In genomic region chr5:95621839-95622629, GRCh38 we compare ENCODE assay signal across 9 cellular contexts. TPM values are rescaled to one million over a fixed set of nuclear protein-coding genes. Genes with fewer than 3 reads are reported as not detected.
A peak's percentile ranks its signal among the peaks of the same experiment; 100 is the strongest.
DNase-seq lines count a peak whose midpoint lies in the region; ATAC-seq and TF ChIP-seq lines count a peak whose summit lies in the region.
"Had no signal": no experiment of that assay in that cellular context is flagged by ENCODE, and none has a peak within 500 bp of the region (broad histone marks: within the 10 kb centered on the region; RNA-seq: fewer than 3 reads in every experiment).

No MANE protein-coding gene starts in this region.

- no peak overlapping the region for H2BK5ac ChIP-seq in IMR-90 (ENCODE audit: low read depth, low read length, poor library complexity, severe bottlenecking)

- H3K9ac ChIP-seq in BLaER1 (peak overlapping the region; percentile 87), IMR-90 (ENCODE audit: low read depth, low read length) (no peak overlapping the region; the same call in 1 of the 2 replicates)

- H3K56ac ChIP-seq in IMR-90 (ENCODE audit: extremely low read depth, insufficient read depth, low read length) = no peak overlapping the region

- H3K36me3 Mint-ChIP-seq in activated T-helper 1 cell treated with anti-CD3 and anti-CD28 coated beads, Interleukin-12 subunit alpha, Interleukin-12 subunit beta, Interleukin-2, Interleukin-4 antibody, amounts not matched to agents 30 ng/mL and 10 ng/mL and 1 ng/mL, durations not matched to agents 14 hours and 24 hours and 36 hours (ENCODE audit: low read depth) = peaks cover 3% of the 10 kb centered on the region
- no peaks in the 10 kb centered on the region for H3K36me3 Mint-ChIP-seq in memory B cell

- H4K5ac ChIP-seq in IMR-90 (ENCODE audit: low read depth, low read length) = no peak overlapping the region

- no peaks in the 10 kb centered on the region for H3K9me1 ChIP-seq in IMR-90 (ENCODE audit: insufficient read depth, low read length)

- no peak overlapping the region for H3K4ac ChIP-seq in IMR-90 (ENCODE audit: low read depth, low read length)

- no peak overlapping the region for H2AK9ac ChIP-seq in IMR-90 (replicated peaks; ENCODE audit: low read depth, low read length, poor library complexity)

- in situ Hi-C loops in IMR-90 (cut with MboI; ENCODE audit: low sequenced_read_pairs) = no loop called here

- H3K18ac ChIP-seq in IMR-90 (ENCODE audit: low read depth, low read length) = no peak overlapping the region

- whole genome bisulfite sequencing in IMR-90 (ENCODE audit: extremely low coverage in 2 of 2, insufficient read length in 1 of 2), 2 experiments = no CpG with 5 or more reads among the region's 8 CpGs

- H3K36me3 ChIP-seq in BLaER1 (no peaks in the 10 kb centered on the region), IMR-90 (ENCODE audit: control insufficient read depth, insufficient read depth, low read length) (no peaks in the 10 kb centered on the region), vagina (no peaks in the 10 kb centered on the region)
- H3K36me3 ChIP-seq: SJCRH30 had no signal

- dilution Hi-C loops in IMR-90 (cut with HindIII; ENCODE audit: low sequenced_read_pairs, unreplicated experiment) = no loop called here

- H3K4me1 Mint-ChIP-seq in activated T-helper 1 cell treated with anti-CD3 and anti-CD28 coated beads, Interleukin-12 subunit alpha, Interleukin-12 subunit beta, Interleukin-2, Interleukin-4 antibody, amounts not matched to agents 30 ng/mL and 10 ng/mL and 1 ng/mL, durations not matched to agents 14 hours and 24 hours and 36 hours (ENCODE audit: low read depth) = peaks cover 35% of the 10 kb centered on the region
- H3K4me1 Mint-ChIP-seq in memory B cell = peaks cover 23% of the 10 kb centered on the region

- BruUV-seq in IMR-90 (replicated peaks; lab: Mats Ljungman, UMichigan) = no TSS peak

- H3K4me2 ChIP-seq in BLaER1 (peak overlapping the region; percentile 96), IMR-90 (ENCODE audit: low read depth, low read length) (peak overlapping the region; percentile 84; the same call in 1 of the 2 replicates)

- H2BK15ac ChIP-seq in IMR-90 (ENCODE audit: low read depth, low read length) = no peak overlapping the region

- H4K20me1 ChIP-seq in BLaER1 (no peaks in the 10 kb centered on the region), IMR-90 (ENCODE audit: insufficient read depth, low read length) (no peaks in the 10 kb centered on the region)

- H3K79me1 ChIP-seq in IMR-90 (ENCODE audit: low read depth in 1 of 2, low read length in 2 of 2) = no peaks in the 10 kb centered on the region

- POLR2A ChIA-PET in IMR-90 (lab: Charles Lee; ENCODE audit: unreplicated experiment) = no interaction called here

- DNase-seq in IMR-90 (no peak), memory B cell (ENCODE audit: low spot score in 2 of 2) (no peak), vagina (ENCODE audit: extremely low spot score in 2 of 2) (no peak), DMS79 (lab: John Stamatoyannopoulos, UW) (no peak), HCEC 1CT (no peak)
- peak; percentile 17 for DNase-seq in activated T-helper 1 cell treated with anti-CD3 and anti-CD28 coated beads, Interleukin-12 subunit alpha, Interleukin-12 subunit beta, Interleukin-2, Interleukin-4 antibody, amounts not matched to agents 30 ng/mL and 10 ng/mL and 1 ng/mL, durations not matched to agents 14 hours and 24 hours and 36 hours (ENCODE audit: low spot score)
- DNase-seq: SJCRH30 had no signal

- peaks cover 28% of the 10 kb centered on the region for H3K27me3 Mint-ChIP-seq in activated T-helper 1 cell treated with anti-CD3 and anti-CD28 coated beads, Interleukin-12 subunit alpha, Interleukin-12 subunit beta, Interleukin-2, Interleukin-4 antibody, amounts not matched to agents 30 ng/mL and 10 ng/mL and 1 ng/mL, durations not matched to agents 14 hours and 24 hours and 36 hours (ENCODE audit: insufficient read depth)
- no peaks in the 10 kb centered on the region for H3K27me3 Mint-ChIP-seq in memory B cell

- intact Hi-C loops in IMR-90 (cut with micrococcal nuclease) (no loop called here), vagina (cut with DNase I) (loop anchor here (10.0 kb wide), 1 partner anchor 67 kb away; the partner anchor contains the start of genes ARSK and SKIC3)
- intact Hi-C loops in activated T-helper 1 cell treated with anti-CD3 and anti-CD28 coated beads, Interleukin-12 subunit alpha, Interleukin-12 subunit beta, Interleukin-2, Interleukin-4 antibody, amounts not matched to agents 30 ng/mL and 10 ng/mL and 1 ng/mL, durations not matched to agents 14 hours and 24 hours and 36 hours (cut with micrococcal nuclease) = loop anchor here (1.0 kb wide), 3 partner anchors 10 to 67 kb away; partner anchors contain the start of genes ARSK and RFESD

- H2BK20ac ChIP-seq in IMR-90 (ENCODE audit: low read depth, low read length) = no peak overlapping the region

- CTCF ChIA-PET in IMR-90 (lab: Yijun Ruan, JAX) = interaction anchor here (1.3 kb wide), 1 partner anchor 22 kb away, joined by 3 read pairs; no protein-coding TSS in a partner anchor

- H3K9me3 Mint-ChIP-seq in activated T-helper 1 cell treated with anti-CD3 and anti-CD28 coated beads, Interleukin-12 subunit alpha, Interleukin-12 subunit beta, Interleukin-2, Interleukin-4 antibody, amounts not matched to agents 30 ng/mL and 10 ng/mL and 1 ng/mL, durations not matched to agents 14 hours and 24 hours and 36 hours = no peaks in the 10 kb centered on the region
- no peaks in the 10 kb centered on the region for H3K9me3 Mint-ChIP-seq in memory B cell

- H2BK120ac ChIP-seq in IMR-90 (ENCODE audit: low read depth, low read length) = no peak overlapping the region

- H3K4me3 Mint-ChIP-seq in activated T-helper 1 cell treated with anti-CD3 and anti-CD28 coated beads, Interleukin-12 subunit alpha, Interleukin-12 subunit beta, Interleukin-2, Interleukin-4 antibody, amounts not matched to agents 30 ng/mL and 10 ng/mL and 1 ng/mL, durations not matched to agents 14 hours and 24 hours and 36 hours = peak overlapping the region; percentile 77
- peak overlapping the region; percentile 85 for H3K4me3 Mint-ChIP-seq in memory B cell

- H4K91ac ChIP-seq in IMR-90 (ENCODE audit: insufficient read depth, low read depth, low read length) = no peak overlapping the region

- H3K27me3 ChIP-seq in BLaER1 (peaks cover 23% of the 10 kb centered on the region), IMR-90 (ENCODE audit: control insufficient read depth, insufficient read depth, low read length) (no peaks in the 10 kb centered on the region), vagina (no peaks in the 10 kb centered on the region)
- H3K27me3 ChIP-seq: SJCRH30 had no signal

- 0 out of 2 replicates have a peak overlapping the region, but pooled peaks have one; percentile 3 for H3K14ac ChIP-seq in IMR-90 (replicated peaks; ENCODE audit: low read depth, low read length)

- H3K27ac ChIP-seq in BLaER1 (peak overlapping the region; percentile 96), IMR-90 (ENCODE audit: insufficient read depth, low read length) (no peak overlapping the region), vagina (no peak overlapping the region)
- H3K27ac ChIP-seq: SJCRH30 had no signal

- TF ChIP-seq CTCF in IMR-90 (conservative IDR thresholded peaks at IDR 0.05; ENCODE audit: low read depth, low read length) (no peak), vagina (IDR thresholded peaks at IDR 0.05) (no peak)

- H3K23ac ChIP-seq in IMR-90 (ENCODE audit: low read depth, low read length) = peak overlapping the region; percentile 88; the same call in 1 of the 2 replicates

- no peak overlapping the region for H2AK5ac ChIP-seq in IMR-90 (ENCODE audit: low read depth, low read length)

- TF ChIP-seq POLR2A in IMR-90 (IDR thresholded peaks at IDR 0.05; ENCODE audit: low read depth, low read length) = no peak
- TF ChIP-seq POLR2A in vagina (IDR thresholded peaks at IDR 0.05) = no peak

- H4K8ac ChIP-seq in IMR-90 (ENCODE audit: low read depth in 2 of 2, low read length in 2 of 2) = peak overlapping the region in 1 of 2 experiments; percentile 17; a peak in 2 of 4 replicates

- TF ChIP-seq RAD21 in IMR-90 (IDR thresholded peaks at IDR 0.05; ENCODE audit: low read length) = no peak

- H3K4me3 ChIP-seq in BLaER1 = peak overlapping the region; percentile 71
- peak overlapping the region; percentile 43; the same call in 1 of the 2 replicates for H3K4me3 ChIP-seq in IMR-90 (ENCODE audit: insufficient read depth, low read depth, low read length)
- H3K4me3 ChIP-seq in vagina = no peak overlapping the region
- H3K4me3 ChIP-seq: SJCRH30 had no signal

- H3K27ac Mint-ChIP-seq in activated T-helper 1 cell treated with anti-CD3 and anti-CD28 coated beads, Interleukin-12 subunit alpha, Interleukin-12 subunit beta, Interleukin-2, Interleukin-4 antibody, amounts not matched to agents 30 ng/mL and 10 ng/mL and 1 ng/mL, durations not matched to agents 14 hours and 24 hours and 36 hours = peak overlapping the region; percentile 84
- no peak overlapping the region for H3K27ac Mint-ChIP-seq in memory B cell

- H3K4me1 ChIP-seq in BLaER1 = peaks cover 44% of the 10 kb centered on the region
- H3K4me1 ChIP-seq in IMR-90 (ENCODE audit: control insufficient read depth, insufficient read depth, low read length) = peaks cover 13% of the 10 kb centered on the region
- peaks cover 21% of the 10 kb centered on the region for H3K4me1 ChIP-seq in vagina
- H3K4me1 ChIP-seq: SJCRH30 had no signal

- H2AFZ ChIP-seq in IMR-90 (replicated peaks; ENCODE audit: low read length, poor library complexity) = no peak overlapping the region

- no peak for ATAC-seq in IMR-90 (ENCODE audit: low read depth)
- peak; percentile 31 for ATAC-seq in memory B cell (ENCODE audit: low read depth)
- no peak for ATAC-seq in GM18520 (IDR thresholded peaks at IDR 0.05; ENCODE audit: unreplicated experiment)

- H3K9me3 ChIP-seq in BLaER1 = no peaks in the 10 kb centered on the region
- no peaks in the 10 kb centered on the region for H3K9me3 ChIP-seq in IMR-90 (ENCODE audit: control insufficient read depth, insufficient read depth, low read length)
- no peaks in the 10 kb centered on the region for H3K9me3 ChIP-seq in vagina

TF ChIP-seq in IMR-90, 13 proteins besides CTCF, POLR2A, EP300 and RAD21 (continues in another document):
- TF ChIP-seq BHLHE40 (IDR thresholded peaks at IDR 0.05; ENCODE audit: low read depth, low read length) = no peak

RNA-seq across cellular contexts. Expression of gene GPR150, which starts 2.1 kb away (rescaled TPM):
- under 0.01 TPM in 2 replicates for total RNA-seq in IMR-90 (2012; rRNA removed)
- 0.10 and 0.11 TPM in 2 replicates for polyA plus RNA-seq in IMR-90 (2012; rRNA removed)
- polyA plus RNA-seq in IMR-90 (2012; cell fraction: cytosol; rRNA removed) = 0.17 and 0.22 TPM in 2 replicates
- 0.16 and 0.32 TPM in 2 replicates for polyA plus RNA-seq in IMR-90 (2012; cell fraction: nucleus; rRNA removed; ENCODE audit: low replicate concordance)
- total RNA-seq in activated T-helper 1 cell treated with anti-CD3 and anti-CD28 coated beads, Interleukin-12 subunit alpha, Interleukin-12 subunit beta, Interleukin-2, Interleukin-4 antibody, amounts not matched to agents 30 ng/mL and 10 ng/mL and 1 ng/mL, durations not matched to agents 14 hours and 24 hours and 36 hours = 0.22 and 0.26 TPM in 2 replicates
- total RNA-seq in vagina = 1.7 TPM
- total RNA-seq: SJCRH30 had no signal

RNA-seq across cellular contexts. Expression of gene RFESD, which starts 24.5 kb away (rescaled TPM):
- total RNA-seq in IMR-90 (2012; rRNA removed) (2.7 and 3.6 TPM in 2 replicates), vagina (1.2 TPM)
- 1.0 and 1.5 TPM in 2 replicates for polyA plus RNA-seq in IMR-90 (2012; rRNA removed)
- 0.12 and 0.47 TPM in 2 replicates for polyA plus RNA-seq in IMR-90 (2012; cell fraction: cytosol; rRNA removed)
- 0.11 and 0.84 TPM in 2 replicates for polyA plus RNA-seq in IMR-90 (2012; cell fraction: nucleus; rRNA removed; ENCODE audit: low replicate concordance)
- 3.0 and 6.0 TPM in 2 replicates for total RNA-seq in activated T-helper 1 cell treated with anti-CD3 and anti-CD28 coated beads, Interleukin-12 subunit alpha, Interleukin-12 subunit beta, Interleukin-2, Interleukin-4 antibody, amounts not matched to agents 30 ng/mL and 10 ng/mL and 1 ng/mL, durations not matched to agents 14 hours and 24 hours and 36 hours

Comparison
In these comparisons a context has a peak if more than half of its experiments do, and no peak if none do; other contexts are left out.
1. H3K4me3 ChIP-seq: peak in BLaER1 (single experiment) and IMR-90 (single experiment); none in vagina (0 of 2).